In the genomic region with DNA sequence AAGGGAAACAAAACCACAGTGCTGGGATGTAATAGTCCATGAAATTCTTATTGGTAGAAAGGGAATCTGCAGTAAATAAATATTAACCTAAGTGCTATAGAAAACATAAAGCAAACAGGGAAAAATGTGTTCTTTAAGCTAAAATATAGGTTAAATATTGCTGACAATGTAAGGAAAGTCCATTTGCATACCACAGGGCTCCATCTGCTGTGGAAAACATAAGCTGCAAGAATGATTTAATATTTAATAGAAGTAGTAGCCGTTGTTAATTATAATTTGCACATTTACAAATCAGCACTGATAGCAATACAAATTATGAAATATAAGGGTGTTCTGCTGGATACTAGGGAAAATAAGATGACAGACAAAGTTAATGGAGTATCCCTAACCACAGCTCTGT, we compare ENCODE assay signal across 1 cellular context.
TF ChIP-seq lines count a peak whose summit lies in the region.

No MANE protein-coding gene starts in this region.

TF ChIP-seq in HepG2, 621 proteins besides CTCF, POLR2A, EP300 and RAD21 (continued from another document):
- TF ChIP-seq SP1 (IDR thresholded peaks at IDR 0.05) (no peak), SP1 (CRISPR knock-in tag; IDR thresholded peaks at IDR 0.05) (no peak)
